ENCODE assay signal across 9 cellular contexts in genomic region chr1:11838349-11839272, GRCh38. TPM values are rescaled to one million over a fixed set of nuclear protein-coding genes. Genes with fewer than 3 reads are reported as not detected.
DNase-seq lines count a peak whose midpoint lies in the region; ATAC-seq and TF ChIP-seq lines count a peak whose summit lies in the region.
"Had no signal": no experiment of that assay in that cellular context is flagged by ENCODE, and none has a peak within 500 bp of the region (broad histone marks: within the 10 kb centered on the region; RNA-seq: fewer than 3 reads in every experiment).

No MANE protein-coding gene starts in this region.

- H3K27me3 Mint-ChIP-seq in activated T-helper 17 cell treated with anti-CD3 and anti-CD28 coated beads, Interleukin-2, amount 50 U/mL, for 72 hours = no peaks in the 10 kb centered on the region

- peak; percentile 97 for TF ChIP-seq CTCF in RWPE2 (IDR thresholded peaks at IDR 0.05; ENCODE audit: poor library complexity, severe bottlenecking)
- TF ChIP-seq CTCF in neutrophil (IDR thresholded peaks at IDR 0.05) = peak; percentile 92

- H3K27ac Mint-ChIP-seq in activated T-helper 17 cell treated with anti-CD3 and anti-CD28 coated beads, Interleukin-2, amount 50 U/mL, for 72 hours = no peak overlapping the region
- H3K27ac Mint-ChIP-seq: T-helper 1 cell treated with Interleukin-12 subunit alpha and Interleukin-12 subunit beta and Interleukin-4 antibody, amounts not matched to agents 30 μg/mL and 1 μg/mL, for 36 hours had no signal

- H3K27me3 ChIP-seq in RWPE2 (ENCODE audit: insufficient read depth, poor library complexity, severe bottlenecking) = no peaks in the 10 kb centered on the region
- H3K27me3 ChIP-seq in neutrophil = no peaks in the 10 kb centered on the region

- H3K9me3 Mint-ChIP-seq in activated T-helper 17 cell treated with anti-CD3 and anti-CD28 coated beads, Interleukin-2, amount 50 U/mL, for 72 hours = no peaks in the 10 kb centered on the region
- H3K9me3 Mint-ChIP-seq: T-helper 1 cell treated with Interleukin-12 subunit alpha and Interleukin-12 subunit beta and Interleukin-4 antibody, amounts not matched to agents 30 μg/mL and 1 μg/mL, for 36 hours had no signal

- peaks cover 90% of the 10 kb centered on the region for H3K36me3 Mint-ChIP-seq in activated T-helper 17 cell treated with anti-CD3 and anti-CD28 coated beads, Interleukin-2, amount 50 U/mL, for 72 hours (ENCODE audit: low read depth)

- in situ Hi-C loops in KBM-7 (cut with MboI; ENCODE audit: low pct_unique_long_range_greater_than_20kb, low sequenced_read_pairs) = loop anchor here (10.0 kb wide), 1 partner anchor 56 kb away; no protein-coding TSS in a partner anchor

- no peaks in the 10 kb centered on the region for H3K4me1 Mint-ChIP-seq in activated T-helper 17 cell treated with anti-CD3 and anti-CD28 coated beads, Interleukin-2, amount 50 U/mL, for 72 hours

- H3K4me3 ChIP-seq in RWPE2 (ENCODE audit: severe bottlenecking) (no peak overlapping the region), neutrophil (ENCODE audit: low read depth in 1 of 2, low read length in 1 of 2) (no peak overlapping the region)

- peak; percentile 65 for DNase-seq in DMS153 (lab: John Stamatoyannopoulos, UW)
- DNase-seq in KBM-7 = peak; percentile 71
- no peak for DNase-seq in RWPE2 (ENCODE audit: low spot score)
- peak; percentile 28 for DNase-seq in fibroblast of the conjunctiva (ENCODE audit: low read depth)
- DNase-seq in substantia nigra (lab: John Stamatoyannopoulos, UW) = peak in 46 of 49 donors; percentile 6 to 79 (median 52)

- H3K4me1 ChIP-seq in RWPE2 (ENCODE audit: insufficient read depth, poor library complexity, severe bottlenecking) (no peaks in the 10 kb centered on the region), neutrophil (ENCODE audit: control insufficient read depth in 1 of 2, insufficient read depth in 1 of 2, low read depth in 1 of 2, low read length in 1 of 2) (peaks cover 19% of the 10 kb centered on the region in 2 experiments)

- H3K27ac ChIP-seq in RWPE2 (ENCODE audit: poor library complexity, severe bottlenecking) (no peak overlapping the region), neutrophil (no peak overlapping the region), substantia nigra (ENCODE audit: low read depth, low read length, poor library complexity, severe bottlenecking) (no peak overlapping the region)

- peak; percentile 80 for ATAC-seq in RWPE2 (ENCODE audit: low read depth)
- peak; percentile 89 for ATAC-seq in activated T-helper 17 cell treated with anti-CD3 and anti-CD28 coated beads, Interleukin-2, amount 50 U/mL, for 72 hours (replicated peaks)
- ATAC-seq in HG02973 (IDR thresholded peaks at IDR 0.05; ENCODE audit: unreplicated experiment) = no peak

- no peak overlapping the region for H3K4me3 Mint-ChIP-seq in activated T-helper 17 cell treated with anti-CD3 and anti-CD28 coated beads, Interleukin-2, amount 50 U/mL, for 72 hours
- H3K4me3 Mint-ChIP-seq: T-helper 1 cell treated with Interleukin-12 subunit alpha and Interleukin-12 subunit beta and Interleukin-4 antibody, amounts not matched to agents 30 μg/mL and 1 μg/mL, for 36 hours had no signal

- peaks cover 89% of the 10 kb centered on the region for H3K36me3 ChIP-seq in RWPE2 (ENCODE audit: low read depth)
- peaks cover 74% of the 10 kb centered on the region for H3K36me3 ChIP-seq in neutrophil

- H3K9me3 ChIP-seq in RWPE2 (ENCODE audit: severe bottlenecking) (no peaks in the 10 kb centered on the region), neutrophil (no peaks in the 10 kb centered on the region)

RNA-seq across cellular contexts. Expression of gene NPPA, which starts 9.0 kb away (rescaled TPM):
- not detected for total RNA-seq in activated T-helper 17 cell treated with anti-CD3 and anti-CD28 coated beads, Interleukin-2, amount 50 U/mL, for 72 hours

RNA-seq across cellular contexts. Expression of gene NPPB, which starts 20.1 kb away (rescaled TPM):
- total RNA-seq in activated T-helper 17 cell treated with anti-CD3 and anti-CD28 coated beads, Interleukin-2, amount 50 U/mL, for 72 hours = not detected

RNA-seq across cellular contexts. Expression of gene CLCN6, which starts 32.6 kb away (rescaled TPM):
- total RNA-seq in activated T-helper 17 cell treated with anti-CD3 and anti-CD28 coated beads, Interleukin-2, amount 50 U/mL, for 72 hours = 10 to 100 TPM; 11.3 to 18.2 TPM

RNA-seq across cellular contexts. Expression of gene MTHFR, which starts 32.8 kb away (rescaled TPM):
- total RNA-seq in activated T-helper 17 cell treated with anti-CD3 and anti-CD28 coated beads, Interleukin-2, amount 50 U/mL, for 72 hours = 10 to 100 TPM; 13.3 to 16.2 TPM
